ENCODE assay signal across 16 cellular contexts in the genomic region with DNA sequence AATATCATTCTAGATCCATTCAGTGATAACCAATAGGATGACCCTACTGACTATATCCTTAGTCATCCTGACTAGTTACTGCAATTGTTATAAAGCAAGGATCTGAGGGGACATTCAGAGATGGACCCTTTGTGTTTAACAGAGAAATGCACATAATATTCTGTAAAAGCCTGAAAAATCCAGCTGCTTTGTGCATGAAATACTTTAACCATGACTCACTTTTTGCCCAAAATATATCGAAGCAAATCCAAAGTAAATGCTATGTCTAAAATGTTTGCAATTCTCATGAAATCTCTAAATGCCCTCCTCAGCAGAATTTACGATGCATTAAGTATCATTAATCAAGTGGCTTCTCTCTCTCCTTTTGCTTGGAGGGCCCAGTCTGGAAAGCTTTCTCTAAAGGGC.
DNase-seq lines count a peak whose midpoint lies in the region; ATAC-seq, FAIRE-seq and TF ChIP-seq lines count a peak whose summit lies in the region.
"Had no signal": no experiment of that assay in that cellular context is flagged by ENCODE, and none has a peak within 500 bp of the region (broad histone marks: within the 10 kb centered on the region; RNA-seq: fewer than 3 reads in every experiment).

No MANE protein-coding gene starts in this region.

- no peak overlapping the region for H3K4me2 ChIP-seq in H9 (ENCODE audit: insufficient read depth, insufficient read length, low read length)

- H3K4me3 Mint-ChIP-seq in MCF 10A (ENCODE audit: unreplicated experiment) = no peak overlapping the region
- H3K4me3 Mint-ChIP-seq in memory B cell = no peak overlapping the region
- no peak overlapping the region for H3K4me3 Mint-ChIP-seq in H9
- H3K4me3 Mint-ChIP-seq: brain had no signal

- DNase-seq in AG04450 (ENCODE audit: low read depth, low spot score) (peak; percentile 8), HTR-8/SVneo (ENCODE audit: insufficient read length, low spot score) (peak; percentile 35), MCF 10A (ENCODE audit: unreplicated experiment) (no peak), memory B cell (ENCODE audit: low spot score in 2 of 2) (no peak), H9 (no peak), NCI-H526 (lab: John Stamatoyannopoulos, UW) (no peak)
- DNase-seq in activated CD4-positive, alpha-beta T cell treated with anti-CD3 and anti-CD28 coated beads, Interleukin-2, amount 50 U/mL, for 4 hours = no peak
- DNase-seq: RPMI8226; stimulated activated CD4-positive, alpha-beta T cell treated with anti-CD3 and anti-CD28 coated beads, Interleukin-12 subunit alpha, Interleukin-12 subunit beta, amount 100 ng/mL, for 4 hours; uterus had no signal

- CTCF ChIA-PET in AG04450 (lab: Charles Lee) (interaction anchor here (1.0 kb wide), 1 partner anchor 48 kb away, joined by 6 read pairs; no protein-coding TSS in a partner anchor), MCF 10A (lab: Yijun Ruan, JAX) (interaction anchor here (0.7 kb wide), 1 partner anchor 21 kb away, joined by 3 read pairs; no protein-coding TSS in a partner anchor)

- H4K5ac ChIP-seq in H9 (ENCODE audit: insufficient read length, low read depth, low read length) = no peak overlapping the region

- H2AK5ac ChIP-seq in H9 (ENCODE audit: insufficient read length, low read length) = no peak overlapping the region

- H3K9me3 ChIP-seq in AG04450 (ENCODE audit: control insufficient read depth, insufficient read depth, low read length) (no peaks in the 10 kb centered on the region), H9 (ENCODE audit: control insufficient read depth, low read depth, low read length) (no peaks in the 10 kb centered on the region)
- H3K9me3 ChIP-seq: uterus had no signal

- H3K79me1 ChIP-seq in H9 (ENCODE audit: insufficient read depth, low read depth, low read length, poor library complexity, severe bottlenecking) = no peaks in the 10 kb centered on the region

- H3K18ac ChIP-seq in H9 (ENCODE audit: insufficient read length, low read depth, low read length) = no peak overlapping the region

- no CpG with 5 or more reads among the region's 2 CpGs for WGBS in H9 (ENCODE audit: extremely low coverage, insufficient read length, low lambda C conversion rate)

- H3K56ac ChIP-seq in H9 (ENCODE audit: insufficient read length, low read depth, low read length) = no peak overlapping the region

- peaks cover 6% of the 10 kb centered on the region; the same call in 1 of the 2 replicates for H3K4me1 ChIP-seq in H9 (ENCODE audit: insufficient read depth, low read length)

- peak overlapping the region; percentile 69 for H3K27ac ChIP-seq in AG04450 (ENCODE audit: low read depth, low read length)
- no peak overlapping the region for H3K27ac ChIP-seq in H9 (ENCODE audit: insufficient read length, low read depth, low read length)
- H3K27ac ChIP-seq: epithelial cell of prostate, uterus, VCaP had no signal

- no peak for TF ChIP-seq CTCF in AG04450 (IDR thresholded peaks at IDR 0.05; ENCODE audit: low read depth, low read length)
- TF ChIP-seq CTCF in MCF 10A (IDR thresholded peaks at IDR 0.05; ENCODE audit: unreplicated experiment) = no peak
- no peak for TF ChIP-seq CTCF in H9 (conservative IDR thresholded peaks at IDR 0.05)

- no peak overlapping the region for H4K91ac ChIP-seq in H9 (ENCODE audit: insufficient read length, low read depth, low read length)

- POLR2A ChIA-PET in AG04450 (lab: Yijun Ruan, JAX) (interaction anchor here (0.6 kb wide), 1 partner anchor 53 kb away, joined by 3 read pairs; no protein-coding TSS in a partner anchor), MCF 10A (lab: Yijun Ruan, JAX) (interaction anchor here (0.5 to 1.0 kb wide), 2 partner anchors 31 to 79 kb away, joined by 4 to 5 read pairs; no protein-coding TSS in a partner anchor)

- no peaks in the 10 kb centered on the region for H3K79me2 ChIP-seq in H9 (ENCODE audit: insufficient read depth, low read length)

- no peak overlapping the region for H4K8ac ChIP-seq in H9 (replicated peaks; ENCODE audit: insufficient read length, low read depth, low read length)

- no peak overlapping the region for H2BK5ac ChIP-seq in H9 (ENCODE audit: insufficient read length, low read length)

- no peak overlapping the region for H3K23ac ChIP-seq in H9 (ENCODE audit: insufficient read length, low read depth, low read length)

- H2BK20ac ChIP-seq in H9 (ENCODE audit: low read depth, low read length, poor library complexity, severe bottlenecking) = no peak overlapping the region

- intact Hi-C loops in MCF 10A (cut with micrococcal nuclease) = no loop called here

- H3K4me1 Mint-ChIP-seq in MCF 10A (ENCODE audit: insufficient read depth, unreplicated experiment) (peaks cover 33% of the 10 kb centered on the region), memory B cell (peaks cover 15% of the 10 kb centered on the region), H9 (peaks cover 7 to 24% of the 10 kb centered on the region in 2 experiments)

- H4K20me1 ChIP-seq in H9 (ENCODE audit: control insufficient read depth, insufficient read depth, insufficient read length) = no peaks in the 10 kb centered on the region

- FAIRE-seq in HTR-8/SVneo (lab: Jason Lieb, UNC) = no peak
- FAIRE-seq: G401.6, islet of Langerhans had no signal

- H3K27me3 ChIP-seq in AG04450 (ENCODE audit: control insufficient read depth, insufficient read depth, low read length) = no peaks in the 10 kb centered on the region
- H3K27me3 ChIP-seq in H9 (ENCODE audit: insufficient read depth, low read length) = no peaks in the 10 kb centered on the region
- H3K27me3 ChIP-seq: uterus had no signal

- peak overlapping the region; percentile 66 for H3K27ac Mint-ChIP-seq in MCF 10A (ENCODE audit: low read depth, unreplicated experiment)
- peak overlapping the region; percentile 36 for H3K27ac Mint-ChIP-seq in memory B cell
- no peak overlapping the region for H3K27ac Mint-ChIP-seq in H9

- no peak for ATAC-seq in memory B cell (ENCODE audit: low read depth)
- ATAC-seq in HG02852 (IDR thresholded peaks at IDR 0.05; ENCODE audit: unreplicated experiment) = no peak

- H3K9me3 Mint-ChIP-seq in MCF 10A (ENCODE audit: unreplicated experiment) (no peaks in the 10 kb centered on the region), memory B cell (no peaks in the 10 kb centered on the region), H9 (no peaks in the 10 kb centered on the region)
- H3K9me3 Mint-ChIP-seq: brain had no signal

- no peak overlapping the region for H3K4ac ChIP-seq in H9 (ENCODE audit: low read depth, low read length)

- no peak overlapping the region for H2BK120ac ChIP-seq in H9 (ENCODE audit: low read depth, low read length, poor library complexity, severe bottlenecking)

- H3K4me3 ChIP-seq in AG04450 (ENCODE audit: low read depth, low read length) = no peak overlapping the region
- H3K4me3 ChIP-seq: uterus had no signal

- no peaks in the 10 kb centered on the region for H3K27me3 Mint-ChIP-seq in MCF 10A (ENCODE audit: insufficient read depth, unreplicated experiment)
- H3K27me3 Mint-ChIP-seq in memory B cell = no peaks in the 10 kb centered on the region
- no peaks in the 10 kb centered on the region for H3K27me3 Mint-ChIP-seq in H9 (ENCODE audit: low read depth)
- H3K27me3 Mint-ChIP-seq: brain had no signal

- no peaks in the 10 kb centered on the region for H3K23me2 ChIP-seq in H9 (ENCODE audit: insufficient read length, low read depth, low read length, poor library complexity, severe bottlenecking)

- H3T11ph ChIP-seq in H9 (ENCODE audit: low read length) = no peak overlapping the region

- no peak overlapping the region for H2AFZ ChIP-seq in H9 (ENCODE audit: low read length)

- no peak overlapping the region for H2BK12ac ChIP-seq in H9 (ENCODE audit: insufficient read length, low read depth, low read length)

- no TSS peak for BruUV-seq in MCF 10A (replicated peaks; lab: Mats Ljungman, UMichigan)

- H3K36me3 Mint-ChIP-seq in MCF 10A (ENCODE audit: insufficient read depth, unreplicated experiment) (peaks cover 6% of the 10 kb centered on the region), memory B cell (peaks cover 7% of the 10 kb centered on the region), H9 (ENCODE audit: insufficient read depth in 1 of 3, low read depth in 3 of 3) (no peaks in the 10 kb centered on the region)
- H3K36me3 Mint-ChIP-seq: brain had no signal

- H3K14ac ChIP-seq in H9 (ENCODE audit: insufficient read depth, low read length) = no peak overlapping the region

- no peak overlapping the region for H2BK15ac ChIP-seq in H9 (ENCODE audit: low read depth, low read length)

- H3K9ac ChIP-seq in H9 (ENCODE audit: extremely low read depth, insufficient read length, low read length) = no peak overlapping the region

Comparison
In these comparisons a context has a peak if more than half of its experiments do, and no peak if none do; other contexts are left out.
1. DNase-seq: peak in AG04450 (single experiment) and HTR-8/SVneo (single experiment); none in MCF 10A (single experiment), memory B cell (0 of 2), H9 (single experiment), activated CD4-positive, alpha-beta T cell treated with anti-CD3 and anti-CD28 coated beads, Interleukin-2, amount 50 U/mL, for 4 hours (0 of 2) and NCI-H526 (0 of 2).
2. H3K27ac Mint-ChIP-seq: peak in MCF 10A (single experiment) and memory B cell (single experiment); none in H9 (0 of 3).